ENCODE assay signal across 8 cellular contexts in genomic region chr15:98649621-98649995, GRCh38. TPM values are rescaled to one million over a fixed set of nuclear protein-coding genes. Genes with fewer than 3 reads are reported as not detected.
DNase-seq lines count a peak whose midpoint lies in the region; ATAC-seq and TF ChIP-seq lines count a peak whose summit lies in the region.

No MANE protein-coding gene starts in this region.

- no peaks in the 10 kb centered on the region for H3K9me3 Mint-ChIP-seq in T-helper 2 cell treated with Interferon-gamma antibody and Interleukin-4, amounts not matched to agents 5 μg/mL and 100 μg/mL, for 36 hours

- peak overlapping the region; percentile 81 to 90 for H3K4me3 ChIP-seq in cardiac fibroblast (replicated peaks in 1 of 2; ENCODE audit: low read depth in 2 of 2, low read length in 2 of 2)
- peak overlapping the region; percentile 85 for H3K4me3 ChIP-seq in kidney epithelial cell (ENCODE audit: low read depth, low read length)

- H3K4me1 Mint-ChIP-seq in T-helper 2 cell treated with Interferon-gamma antibody and Interleukin-4, amounts not matched to agents 5 μg/mL and 100 μg/mL, for 36 hours (ENCODE audit: low read depth): peaks cover 37% of the 10 kb centered on the region

- no peaks in the 10 kb centered on the region for H3K27me3 ChIP-seq in kidney epithelial cell (ENCODE audit: control insufficient read depth, insufficient read depth, low read length)

- peak overlapping the region; percentile 45 for H3K27ac Mint-ChIP-seq in T-helper 2 cell treated with Interferon-gamma antibody and Interleukin-4, amounts not matched to agents 5 μg/mL and 100 μg/mL, for 36 hours

- no peaks in the 10 kb centered on the region for H3K36me3 ChIP-seq in kidney epithelial cell (ENCODE audit: control insufficient read depth, insufficient read depth, low read length)

- DNase-seq in NCI-H2081 (lab: John Stamatoyannopoulos, UW): peak; percentile 7 to 32
- no peak for DNase-seq in NCI-H2081 treated with DMSO at 0.1 percent for 48 hours (lab: John Stamatoyannopoulos, UW)
- peak; percentile 51 for DNase-seq in T-helper 2 cell treated with Interferon-gamma antibody and Interleukin-4, amounts not matched to agents 5 μg/mL and 100 μg/mL, for 36 hours (ENCODE audit: low spot score)
- DNase-seq in cardiac fibroblast (ENCODE audit: low read depth in 2 of 2): peak; percentile 29 to 38
- DNase-seq in kidney epithelial cell (ENCODE audit: low read depth): no peak
- peak; percentile 53 for DNase-seq in stimulated activated CD4-positive, alpha-beta T cell treated with anti-CD3 and anti-CD28 coated beads, Interleukin-4, amount 100 ng/mL, for 24 hours
- DNase-seq in NCI-H187 treated with DMSO at 0.1 percent for 48 hours (lab: John Stamatoyannopoulos, UW): no peak

- TF ChIP-seq CTCF in cardiac fibroblast (IDR thresholded peaks at IDR 0.05; ENCODE audit: low read depth, low read length) (peak; percentile 25), kidney epithelial cell (IDR thresholded peaks at IDR 0.05; ENCODE audit: insufficient read depth, low read length, poor library complexity, severe bottlenecking) (no peak)

- H3K36me3 Mint-ChIP-seq in T-helper 2 cell treated with Interferon-gamma antibody and Interleukin-4, amounts not matched to agents 5 μg/mL and 100 μg/mL, for 36 hours (ENCODE audit: low read depth): no peaks in the 10 kb centered on the region

- H3K27me3 Mint-ChIP-seq in T-helper 2 cell treated with Interferon-gamma antibody and Interleukin-4, amounts not matched to agents 5 μg/mL and 100 μg/mL, for 36 hours (ENCODE audit: low read depth): peaks cover 51% of the 10 kb centered on the region

- ATAC-seq in GM18907 (IDR thresholded peaks at IDR 0.05; ENCODE audit: unreplicated experiment): no peak

- H3K4me3 Mint-ChIP-seq in T-helper 2 cell treated with Interferon-gamma antibody and Interleukin-4, amounts not matched to agents 5 μg/mL and 100 μg/mL, for 36 hours: peak overlapping the region; percentile 72

RNA-seq across cellular contexts. Expression of gene IGF1R, which starts 1.3 kb away (rescaled TPM):
- total RNA-seq in kidney epithelial cell: 62.7 and 68.4 TPM in 2 replicates

Comparison
In these comparisons a context has a peak if more than half of its experiments do, and no peak if none do; other contexts are left out.
1. DNase-seq: peak in NCI-H2081 (2 of 2), T-helper 2 cell treated with Interferon-gamma antibody and Interleukin-4, amounts not matched to agents 5 μg/mL and 100 μg/mL, for 36 hours (single experiment), cardiac fibroblast (2 of 2) and stimulated activated CD4-positive, alpha-beta T cell treated with anti-CD3 and anti-CD28 coated beads, Interleukin-4, amount 100 ng/mL, for 24 hours (single experiment); none in NCI-H2081 treated with DMSO at 0.1 percent for 48 hours (single experiment), kidney epithelial cell (single experiment) and NCI-H187 treated with DMSO at 0.1 percent for 48 hours (single experiment).